ENCODE assay signal across 8 cellular contexts in the genomic region with DNA sequence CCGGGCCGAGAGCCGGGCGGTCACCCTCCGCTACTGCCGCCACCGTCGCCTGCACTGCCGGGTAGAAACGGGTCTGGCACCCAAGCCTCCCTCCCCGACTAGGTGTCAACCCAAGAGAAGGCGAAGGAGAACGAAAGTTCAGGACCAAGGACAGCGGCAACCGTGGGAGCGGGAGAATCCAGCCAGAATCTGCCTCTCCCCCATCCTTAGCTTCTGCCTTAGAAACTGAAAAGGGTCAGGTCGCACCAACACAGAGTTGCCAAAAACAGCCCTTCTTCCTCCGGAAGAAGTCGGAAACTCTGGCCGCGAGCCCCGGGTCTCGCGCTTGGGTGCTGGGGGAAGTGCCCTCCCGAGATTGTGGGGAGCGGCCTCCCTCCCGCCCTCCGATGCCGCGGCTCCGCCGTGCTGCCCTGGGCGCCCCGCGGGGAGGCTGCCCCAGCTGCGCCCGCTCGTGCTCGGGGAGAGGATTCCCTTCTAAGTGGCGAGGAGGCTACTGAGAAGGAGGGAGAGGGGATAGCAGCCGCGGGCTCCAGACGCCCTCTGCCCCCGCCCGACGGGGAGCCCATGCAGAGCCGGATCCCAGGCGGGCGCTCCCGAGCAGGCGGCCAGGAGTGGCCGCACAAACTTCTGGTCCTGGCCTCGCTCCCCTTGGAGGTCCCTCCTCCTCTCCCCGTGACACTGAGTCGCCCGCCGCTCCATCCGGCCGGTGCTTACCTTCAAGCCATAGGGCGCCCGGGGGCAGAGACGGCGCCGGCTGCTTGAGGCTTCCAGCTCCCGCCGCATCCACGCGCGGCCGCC. TPM values are rescaled to one million over a fixed set of nuclear protein-coding genes. Genes with fewer than 3 reads are reported as not detected.
DNase-seq lines count a peak whose midpoint lies in the region; TF ChIP-seq lines count a peak whose summit lies in the region.

No MANE protein-coding gene starts in this region.

- WGBS in thyroid gland, 2 donors: 1 to 8% methylated on average over 20 to 29 of the region's 70 CpGs

- intact Hi-C loops in thyroid gland (cut with DNase I): no loop called here

- H3K9me3 ChIP-seq in neuron (ENCODE audit: low read length) (no peaks in the 10 kb centered on the region), thyroid gland (no peaks in the 10 kb centered on the region)

- TF ChIP-seq POLR2A in thyroid gland (IDR thresholded peaks at IDR 0.05): no peak

- no peak overlapping the region for H3K27ac ChIP-seq in thyroid gland

- H3K36me3 ChIP-seq in neuron (ENCODE audit: insufficient read depth, low read length) (no peaks in the 10 kb centered on the region), thyroid gland (no peaks in the 10 kb centered on the region)

- H3K27me3 ChIP-seq in neuron (ENCODE audit: insufficient read depth, low read length) (peaks cover 74% of the 10 kb centered on the region), thyroid gland (no peaks in the 10 kb centered on the region)

- no peak overlapping the region for H2AFZ ChIP-seq in neuron (ENCODE audit: low read depth, low read length)

- peaks cover 2% of the 10 kb centered on the region for H3K4me1 ChIP-seq in neuron (ENCODE audit: insufficient read depth, low read length)
- peaks cover 0 to 5% of the 10 kb centered on the region in 2 donors for H3K4me1 ChIP-seq in thyroid gland

- no peak for TF ChIP-seq CTCF in fibroblast of villous mesenchyme (IDR thresholded peaks at IDR 0.05; ENCODE audit: insufficient read depth, low read depth, low read length)
- no peak for TF ChIP-seq CTCF in thyroid gland (IDR thresholded peaks at IDR 0.05)

- DNase-seq in NCI-H1092 treated with DMSO at 0.1 percent for 48 hours (lab: John Stamatoyannopoulos, UW) (peak; percentile 54), NCI-H1092 (lab: John Stamatoyannopoulos, UW) (no peak), NCI-H82 treated with DMSO at 0.1 percent for 48 hours (lab: John Stamatoyannopoulos, UW; ENCODE audit: unreplicated experiment) (peak; percentile 7), activated T-helper 1 cell treated with Interleukin-2 at 50 U/mL for 16 hours (ENCODE audit: low read depth) (peak; percentile 5), fibroblast of villous mesenchyme (ENCODE audit: low read depth) (peak; percentile 83), thyroid gland (peak; percentile 73 to 91), SKM-1 treated with dmso at 0.1 percent for 144 hours (lab: John Stamatoyannopoulos, UW; ENCODE audit: unreplicated experiment) (no peak)

- H3K4me3 ChIP-seq in fibroblast of villous mesenchyme (ENCODE audit: low read depth, low read length) (peak overlapping the region; percentile 23), neuron (ENCODE audit: low read length) (peak overlapping the region; percentile 1), thyroid gland (replicated peaks in 1 of 3) (no peak overlapping the region)

RNA-seq across cellular contexts. Expression of a gene that starts 0.6 kb away (rescaled TPM):
- total RNA-seq in fibroblast of villous mesenchyme (not detected in 2 replicates), thyroid gland (under 1 TPM in 1 of 4 donors, not detected in 3; 0.20 TPM)

Comparison
In these comparisons a context has a peak if more than half of its experiments do, and no peak if none do; other contexts are left out.
1. DNase-seq: peak in NCI-H1092 treated with DMSO at 0.1 percent for 48 hours (single experiment), NCI-H82 treated with DMSO at 0.1 percent for 48 hours (single experiment), activated T-helper 1 cell treated with Interleukin-2 at 50 U/mL for 16 hours (single experiment), fibroblast of villous mesenchyme (single experiment) and thyroid gland (2 of 2); none in NCI-H1092 (single experiment) and SKM-1 treated with dmso at 0.1 percent for 144 hours (single experiment).
2. H3K4me3 ChIP-seq: peak in fibroblast of villous mesenchyme (single experiment) and neuron (single experiment); none in thyroid gland (0 of 3).